In the genomic region with DNA sequence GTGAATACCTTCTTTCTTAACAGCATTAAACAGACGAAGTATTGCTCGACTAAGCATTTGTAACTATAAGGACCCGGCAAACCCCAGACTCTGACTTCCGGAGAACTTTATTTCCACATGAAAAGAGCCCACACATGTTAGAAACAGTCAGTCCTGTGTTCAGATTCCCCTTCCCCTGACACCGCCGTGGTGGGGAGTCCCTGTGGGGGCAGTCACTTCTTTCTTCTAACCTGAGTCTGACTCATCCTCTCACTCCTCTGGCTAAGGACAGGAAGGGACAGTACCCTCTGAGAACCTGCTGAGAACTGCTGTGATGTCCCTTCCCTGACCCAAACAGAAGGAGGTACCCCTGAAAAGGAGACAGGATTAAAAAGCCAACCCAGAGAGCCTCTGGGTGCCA, we compare ENCODE assay signal across 10 cellular contexts.
DNase-seq lines count a peak whose midpoint lies in the region; ATAC-seq and TF ChIP-seq lines count a peak whose summit lies in the region.
"Had no signal": no experiment of that assay in that cellular context is flagged by ENCODE, and none has a peak within 500 bp of the region (broad histone marks: within the 10 kb centered on the region; RNA-seq: fewer than 3 reads in every experiment).

No MANE protein-coding gene starts in this region.

- no peak overlapping the region for H3K4me3 Mint-ChIP-seq in CD8-positive, alpha-beta T cell
- no peak overlapping the region for H3K4me3 Mint-ChIP-seq in activated T-helper 2 cell treated with anti-CD3 and anti-CD28 coated beads, Interferon-gamma antibody, Interleukin-2, Interleukin-4, amounts not matched to agents 10 μg/mL and 5 μg/mL and 100 μg/mL, durations not matched to agents 14 hours and 24 hours and 36 hours (ENCODE audit: low read depth)

- ATAC-seq in CD8-positive, alpha-beta T cell = no peak
- ATAC-seq in HG03097 (IDR thresholded peaks at IDR 0.05; ENCODE audit: low FRiP score, unreplicated experiment) (no peak), GM19328 (IDR thresholded peaks at IDR 0.05; ENCODE audit: unreplicated experiment) (no peak)

- no peaks in the 10 kb centered on the region for H3K27me3 Mint-ChIP-seq in CD8-positive, alpha-beta T cell (ENCODE audit: low read depth)
- no peaks in the 10 kb centered on the region for H3K27me3 Mint-ChIP-seq in activated T-helper 2 cell treated with anti-CD3 and anti-CD28 coated beads, Interferon-gamma antibody, Interleukin-2, Interleukin-4, amounts not matched to agents 10 μg/mL and 5 μg/mL and 100 μg/mL, durations not matched to agents 14 hours and 24 hours and 36 hours (ENCODE audit: low read depth)

- H3K4me3 ChIP-seq in CD8-positive, alpha-beta T cell (ENCODE audit: low read depth, low read length) = no peak overlapping the region
- no peak overlapping the region for H3K4me3 ChIP-seq in adrenal gland

- no peak for TF ChIP-seq POLR2A in adrenal gland (IDR thresholded peaks at IDR 0.05)

- intact Hi-C loops in CD8-positive, alpha-beta T cell (cut with DNase I, micrococcal nuclease) = no loop called here
- intact Hi-C loops in activated T-helper 2 cell treated with anti-CD3 and anti-CD28 coated beads, Interferon-gamma antibody, Interleukin-2, Interleukin-4, amounts not matched to agents 10 μg/mL and 5 μg/mL and 100 μg/mL, durations not matched to agents 14 hours and 24 hours and 36 hours (cut with micrococcal nuclease) = no loop called here
- intact Hi-C loops in adrenal gland (cut with DNase I) = no loop called here

- no peak for DNase-seq in CD8-positive, alpha-beta T cell
- DNase-seq in M059J (ENCODE audit: low read depth) (peak; percentile 22), adrenal gland (no peak), NCI-H2081 (lab: John Stamatoyannopoulos, UW) (no peak)
- DNase-seq in activated T-helper 2 cell treated with anti-CD3 and anti-CD28 coated beads, Interferon-gamma antibody, Interleukin-2, Interleukin-4, amounts not matched to agents 10 μg/mL and 5 μg/mL and 100 μg/mL, durations not matched to agents 14 hours and 24 hours and 36 hours (ENCODE audit: low spot score) = no peak
- peak; percentile 63 for DNase-seq in stimulated activated CD4-positive, alpha-beta T cell treated with anti-CD3 and anti-CD28 coated beads, Interleukin-15, amount 100 ng/mL, for 24 hours
- DNase-seq: amygdala, left ventricle myocardium superior had no signal

- H3K36me3 Mint-ChIP-seq in CD8-positive, alpha-beta T cell = no peaks in the 10 kb centered on the region
- H3K36me3 Mint-ChIP-seq in activated T-helper 2 cell treated with anti-CD3 and anti-CD28 coated beads, Interferon-gamma antibody, Interleukin-2, Interleukin-4, amounts not matched to agents 10 μg/mL and 5 μg/mL and 100 μg/mL, durations not matched to agents 14 hours and 24 hours and 36 hours (ENCODE audit: low read depth) = peaks cover 4% of the 10 kb centered on the region

- peaks cover 27% of the 10 kb centered on the region for H3K4me1 ChIP-seq in CD8-positive, alpha-beta T cell (ENCODE audit: insufficient read depth, low read length)
- H3K4me1 ChIP-seq in adrenal gland (replicated peaks in 1 of 2) = peaks cover 0 to 10% of the 10 kb centered on the region in 2 donors

- no peak for TF ChIP-seq CTCF in CD8-positive, alpha-beta T cell (IDR thresholded peaks at IDR 0.05)
- no peak for TF ChIP-seq CTCF in adrenal gland (IDR thresholded peaks at IDR 0.05)

- no peaks in the 10 kb centered on the region for H3K27me3 ChIP-seq in CD8-positive, alpha-beta T cell (ENCODE audit: insufficient read depth, low read length)
- no peaks in the 10 kb centered on the region for H3K27me3 ChIP-seq in adrenal gland

- no peaks in the 10 kb centered on the region for H3K9me3 Mint-ChIP-seq in CD8-positive, alpha-beta T cell
- H3K9me3 Mint-ChIP-seq in activated T-helper 2 cell treated with anti-CD3 and anti-CD28 coated beads, Interferon-gamma antibody, Interleukin-2, Interleukin-4, amounts not matched to agents 10 μg/mL and 5 μg/mL and 100 μg/mL, durations not matched to agents 14 hours and 24 hours and 36 hours = no peaks in the 10 kb centered on the region

- H3K9me3 ChIP-seq in CD8-positive, alpha-beta T cell (ENCODE audit: low read length) = no peaks in the 10 kb centered on the region
- H3K9me3 ChIP-seq in adrenal gland (replicated peaks in 1 of 3) = no peaks in the 10 kb centered on the region

- peaks cover 43% of the 10 kb centered on the region for H3K4me1 Mint-ChIP-seq in CD8-positive, alpha-beta T cell (ENCODE audit: low read depth)
- H3K4me1 Mint-ChIP-seq in activated T-helper 2 cell treated with anti-CD3 and anti-CD28 coated beads, Interferon-gamma antibody, Interleukin-2, Interleukin-4, amounts not matched to agents 10 μg/mL and 5 μg/mL and 100 μg/mL, durations not matched to agents 14 hours and 24 hours and 36 hours (ENCODE audit: low read depth) = peaks cover 43% of the 10 kb centered on the region

- 84 to 94% (median 88%) methylated on average over 6 of the region's 6 CpGs for WGBS in adrenal gland, 4 donors

- CTCF ChIA-PET in CD8-positive, alpha-beta T cell (lab: Charles Lee) = interaction anchor here (0.8 to 0.9 kb wide), 2 partner anchors 10 to 100 kb away, joined by 3 read pairs; no protein-coding TSS in a partner anchor

- H3K27ac ChIP-seq in CD8-positive, alpha-beta T cell (ENCODE audit: low read depth, low read length) = no peak overlapping the region
- H3K27ac ChIP-seq in adrenal gland = no peak overlapping the region

- peak overlapping the region; percentile 5 for H3K27ac Mint-ChIP-seq in CD8-positive, alpha-beta T cell
- peak overlapping the region; percentile 70 for H3K27ac Mint-ChIP-seq in activated T-helper 2 cell treated with anti-CD3 and anti-CD28 coated beads, Interferon-gamma antibody, Interleukin-2, Interleukin-4, amounts not matched to agents 10 μg/mL and 5 μg/mL and 100 μg/mL, durations not matched to agents 14 hours and 24 hours and 36 hours

- no peaks in the 10 kb centered on the region for H3K36me3 ChIP-seq in CD8-positive, alpha-beta T cell (ENCODE audit: insufficient read depth, low read length)
- H3K36me3 ChIP-seq in adrenal gland (replicated peaks in 1 of 2) = no peaks in the 10 kb centered on the region

- POLR2A ChIA-PET in CD8-positive, alpha-beta T cell (lab: Charles Lee) = no interaction called here

Comparison
In these comparisons a context has a peak if more than half of its experiments do, and no peak if none do; other contexts are left out.
1. DNase-seq: peak in M059J (single experiment) and stimulated activated CD4-positive, alpha-beta T cell treated with anti-CD3 and anti-CD28 coated beads, Interleukin-15, amount 100 ng/mL, for 24 hours (single experiment); none in CD8-positive, alpha-beta T cell (0 of 7), activated T-helper 2 cell treated with anti-CD3 and anti-CD28 coated beads, Interferon-gamma antibody, Interleukin-2, Interleukin-4, amounts not matched to agents 10 μg/mL and 5 μg/mL and 100 μg/mL, durations not matched to agents 14 hours and 24 hours and 36 hours (single experiment), adrenal gland (0 of 7) and NCI-H2081 (0 of 2).